Comparison of ENCODE assay signal across 16 cellular contexts in genomic region chr12:49332891-49333371, GRCh38. TPM values are rescaled to one million over a fixed set of nuclear protein-coding genes. Genes with fewer than 3 reads are reported as not detected.
A peak's percentile ranks its signal among the peaks of the same experiment; 100 is the strongest.
DNase-seq lines count a peak whose midpoint lies in the region; ATAC-seq, FAIRE-seq and TF ChIP-seq lines count a peak whose summit lies in the region.
"Had no signal": no experiment of that assay in that cellular context is flagged by ENCODE, and none has a peak within 500 bp of the region (broad histone marks: within the 10 kb centered on the region; RNA-seq: fewer than 3 reads in every experiment).

No MANE protein-coding gene starts in this region.

- no peak overlapping the region for H3K4me3 ChIP-seq in SK-N-SH (ENCODE audit: low read depth in 2 of 2, low read length in 1 of 2)
- peak overlapping the region in 1 of 3 experiments; percentile 14 for H3K4me3 ChIP-seq in keratinocyte (ENCODE audit: control insufficient read depth in 2 of 3, extremely low read depth in 1 of 3, insufficient read depth in 2 of 3, low read depth in 1 of 3, low read length in 3 of 3)
- H3K4me3 ChIP-seq: A549, mucosa of descending colon had no signal

- no peak overlapping the region for H3K27ac Mint-ChIP-seq in activated naive CD8-positive, alpha-beta T cell
- H3K27ac Mint-ChIP-seq in stimulated activated naive B cell treated with anti-CD40 and anti-IgM and Interleukin-4, amounts not matched to agents 10 μg/mL and 1 μg/mL and 100 μg/mL, for 72 hours, result peak overlapping the region; percentile 83

- H4K20me1 ChIP-seq in SK-N-SH (ENCODE audit: insufficient read depth) (no peaks in the 10 kb centered on the region), keratinocyte (ENCODE audit: control insufficient read depth, extremely low read depth, insufficient read depth, low read length) (no peaks in the 10 kb centered on the region)

- ATAC-seq in SK-N-SH treated with all-trans-retinoic acid at 6 μM for 48 hours, result no peak
- ATAC-seq in stimulated activated naive B cell treated with anti-CD40 and anti-IgM and Interleukin-4, amounts not matched to agents 10 μg/mL and 1 μg/mL and 100 μg/mL, for 72 hours (replicated peaks), result no peak
- no peak for ATAC-seq in HG03280 (IDR thresholded peaks at IDR 0.05; ENCODE audit: unreplicated experiment)
- ATAC-seq: A549, HCT116, mucosa of descending colon had no signal

- H3K9me1 ChIP-seq in keratinocyte (ENCODE audit: control insufficient read depth, extremely low read depth, insufficient read depth, low read length), result no peaks in the 10 kb centered on the region

- peaks cover 33% of the 10 kb centered on the region for H3K27me3 Mint-ChIP-seq in activated naive CD8-positive, alpha-beta T cell
- peaks cover 58 to 63% of the 10 kb centered on the region in 2 donors for H3K27me3 Mint-ChIP-seq in stimulated activated naive B cell treated with anti-CD40 and anti-IgM and Interleukin-4, amounts not matched to agents 10 μg/mL and 1 μg/mL and 100 μg/mL, for 72 hours

- TF ChIP-seq CTCF in SK-N-SH (IDR thresholded peaks at IDR 0.05), result no peak
- no peak for TF ChIP-seq CTCF in keratinocyte (optimal IDR thresholded peaks at IDR 0.05 in 1 of 3, IDR thresholded peaks at IDR 0.05 in 1 of 3, conservative IDR thresholded peaks at IDR 0.05 in 1 of 3; ENCODE audit: extremely low read depth in 1 of 3, insufficient read depth in 2 of 3, low read length in 3 of 3)
- TF ChIP-seq CTCF in GM10266 (IDR thresholded peaks at IDR 0.05; ENCODE audit: control insufficient read depth, insufficient read depth, low read depth, missing control alignments), result no peak

- H3K4me2 ChIP-seq in SK-N-SH, result no peak overlapping the region
- peak overlapping the region; percentile 48 for H3K4me2 ChIP-seq in keratinocyte (ENCODE audit: control insufficient read depth, extremely low read depth, insufficient read depth, low read depth, low read length)
- H3K4me2 ChIP-seq: A549 had no signal

- POLR2A ChIA-PET in SK-N-SH (lab: Yijun Ruan, JAX), result interaction anchor here (0.6 kb wide), 1 partner anchor 90 kb away, joined by 3 read pairs; no protein-coding TSS in a partner anchor

- 97% methylated on average over 40 of the region's 40 CpGs for WGBS in SK-N-SH (ENCODE audit: low lambda C conversion rate)

- H3K36me3 ChIP-seq in SK-N-SH (replicated peaks in 1 of 2; ENCODE audit: control insufficient read depth in 1 of 2, insufficient read depth in 2 of 2, low read length in 1 of 2) (peaks cover 0 to 13% of the 10 kb centered on the region in 2 experiments), keratinocyte (ENCODE audit: control insufficient read depth in 2 of 2, extremely low read depth in 1 of 2, insufficient read depth in 2 of 2, low read length in 2 of 2) (peaks cover 2 to 13% of the 10 kb centered on the region in 2 experiments)

- no peaks in the 10 kb centered on the region for H3K79me2 ChIP-seq in SK-N-SH (ENCODE audit: insufficient read depth)
- no peaks in the 10 kb centered on the region for H3K79me2 ChIP-seq in keratinocyte (ENCODE audit: control insufficient read depth, insufficient read depth, low read length)

- no peaks in the 10 kb centered on the region for H3K9me3 Mint-ChIP-seq in activated naive CD8-positive, alpha-beta T cell (ENCODE audit: low read depth)
- H3K9me3 Mint-ChIP-seq in stimulated activated naive B cell treated with anti-CD40 and anti-IgM and Interleukin-4, amounts not matched to agents 10 μg/mL and 1 μg/mL and 100 μg/mL, for 72 hours, result no peaks in the 10 kb centered on the region

- H2AFZ ChIP-seq in SK-N-SH (ENCODE audit: low read depth) (no peak overlapping the region), keratinocyte (ENCODE audit: control insufficient read depth, low read length) (peak overlapping the region; percentile 49)

- CTCF ChIA-PET in SK-N-SH (lab: Yijun Ruan, JAX), result interaction anchor here (1.7 to 15.9 kb wide), 5 partner anchors 10 to 40 kb away, joined by 22 to 658 read pairs (median 54); partner anchors contain the start of genes DNAJC22, PRPH and TROAP

- TF ChIP-seq EP300 in SK-N-SH (IDR thresholded peaks at IDR 0.05; ENCODE audit: borderline replicate concordance in 1 of 2, low read depth in 1 of 2, low read length in 1 of 2), result no peak

- DNase-seq in SK-N-SH (peak; percentile 26), keratinocyte (ENCODE audit: low read depth, low spot score) (no peak), urothelium cell line (ENCODE audit: low spot score) (no peak), GM10266 (ENCODE audit: extremely low spot score) (no peak)
- no peak for DNase-seq in stimulated activated naive B cell treated with anti-CD40 and anti-IgM and Interleukin-4, amounts not matched to agents 10 μg/mL and 1 μg/mL and 100 μg/mL, for 72 hours
- DNase-seq: central memory CD4-positive, alpha-beta T cell; foreskin melanocyte; GDM1; mucosa of descending colon; NCI-H526 treated with DMSO at 0.1 percent for 48 hours; stimulated activated CD4-positive, alpha-beta T cell treated with anti-CD3 and anti-CD28 coated beads, Interleukin-12 subunit alpha, Interleukin-12 subunit beta, amount 100 ng/mL, for 4 hours had no signal

- H3K9me2 ChIP-seq in SK-N-SH, result no peaks in the 10 kb centered on the region

- dilution Hi-C loops in keratinocyte (cut with MboI; ENCODE audit: extremely low pct_ligation_motif_present, low sequenced_read_pairs), result no loop called here

- no peak for TF ChIP-seq RAD21 in SK-N-SH (IDR thresholded peaks at IDR 0.05; ENCODE audit: low read length)

- peaks cover 0 to 3% of the 10 kb centered on the region in 2 experiments; a peak in 1 of 4 replicates for H3K4me1 ChIP-seq in SK-N-SH (ENCODE audit: control insufficient read depth in 1 of 2, insufficient read depth in 2 of 2, low read depth in 1 of 2, low read length in 1 of 2)
- peaks cover 11% of the 10 kb centered on the region for H3K4me1 ChIP-seq in keratinocyte (ENCODE audit: control insufficient read depth, extremely low read depth, insufficient read depth, low read length)

- H3K27me3 ChIP-seq in SK-N-SH (ENCODE audit: insufficient read depth), result no peaks in the 10 kb centered on the region
- peaks cover 13% of the 10 kb centered on the region for H3K27me3 ChIP-seq in keratinocyte (ENCODE audit: control insufficient read depth, extremely low read depth, insufficient read depth, low read length)

- H3K4me1 Mint-ChIP-seq in activated naive CD8-positive, alpha-beta T cell (ENCODE audit: low read depth), result peaks cover 27% of the 10 kb centered on the region
- peaks cover 25 to 38% of the 10 kb centered on the region in 2 donors for H3K4me1 Mint-ChIP-seq in stimulated activated naive B cell treated with anti-CD40 and anti-IgM and Interleukin-4, amounts not matched to agents 10 μg/mL and 1 μg/mL and 100 μg/mL, for 72 hours

- no peak for FAIRE-seq in keratinocyte (lab: Jason Lieb, UNC)
- FAIRE-seq in urothelium cell line (lab: Jason Lieb, UNC), result no peak
- FAIRE-seq: A549 had no signal

- H3F3A ChIP-seq in SK-N-SH (replicated peaks; ENCODE audit: insufficient read depth), result peaks cover 9% of the 10 kb centered on the region

- H3K9me3 ChIP-seq in SK-N-SH, result no peaks in the 10 kb centered on the region
- H3K9me3 ChIP-seq in keratinocyte (ENCODE audit: control insufficient read depth, low read depth, low read length), result no peaks in the 10 kb centered on the region
- H3K9me3 ChIP-seq: A549, mucosa of descending colon had no signal

- peak overlapping the region; percentile 49 for H3K4me3 Mint-ChIP-seq in activated naive CD8-positive, alpha-beta T cell
- peak overlapping the region; percentile 66 to 71 for H3K4me3 Mint-ChIP-seq in stimulated activated naive B cell treated with anti-CD40 and anti-IgM and Interleukin-4, amounts not matched to agents 10 μg/mL and 1 μg/mL and 100 μg/mL, for 72 hours

- no peaks in the 10 kb centered on the region for H3K36me3 Mint-ChIP-seq in activated naive CD8-positive, alpha-beta T cell
- H3K36me3 Mint-ChIP-seq in stimulated activated naive B cell treated with anti-CD40 and anti-IgM and Interleukin-4, amounts not matched to agents 10 μg/mL and 1 μg/mL and 100 μg/mL, for 72 hours, result peaks cover 0 to 7% of the 10 kb centered on the region in 2 donors

- H3K9ac ChIP-seq in SK-N-SH (no peak overlapping the region), keratinocyte (ENCODE audit: control insufficient read depth, extremely low read depth, insufficient read depth, low read length) (no peak overlapping the region)

- H3K27ac ChIP-seq in SK-N-SH (ENCODE audit: low read depth in 2 of 2, low read length in 1 of 2) (no peak overlapping the region), keratinocyte (ENCODE audit: control insufficient read depth, insufficient read depth, low read length) (no peak overlapping the region)
- H3K27ac ChIP-seq: A549 had no signal

RNA-seq across cellular contexts. Expression of gene C1QL4, which starts 4.1 kb away (rescaled TPM):
- polyA plus RNA-seq in SK-N-SH (2012; rRNA removed) (9.8 and 14.6 TPM in 2 replicates), keratinocyte (0.07 to 0.10 TPM (median 0.09 TPM) in 3 replicates)
- polyA plus RNA-seq in SK-N-SH (2012; cell fraction: cytosol; rRNA removed), result 6.4 and 10.9 TPM in 2 replicates
- 16.9 and 21.6 TPM in 2 replicates for polyA plus RNA-seq in SK-N-SH (2012; cell fraction: nucleus; rRNA removed)
- not detected for polyA plus RNA-seq in keratinocyte (2011; ENCODE audit: low read depth)
- polyA plus RNA-seq in keratinocyte (2011; cell fraction: cytosol; rRNA removed), result 0.08 TPM in 1 of 2 replicates, not detected in the other
- polyA plus RNA-seq in keratinocyte (2011; cell fraction: nucleus; rRNA removed), result 0.10 and 0.12 TPM in 2 replicates
- 0.38 TPM in 1 of 2 replicates, not detected in the other for polyA plus RNA-seq in keratinocyte (2012; ENCODE audit: low replicate concordance)
- not detected in 3 replicates for polyA minus RNA-seq in keratinocyte
- polyA minus RNA-seq in keratinocyte (2011; cell fraction: cytosol; rRNA and poly(A)+ RNA removed), result not detected
- polyA minus RNA-seq in keratinocyte (2011; cell fraction: nucleus; rRNA and poly(A)+ RNA removed), result not detected in 2 replicates

RNA-seq across cellular contexts. Expression of gene TROAP, which starts 9.9 kb away (rescaled TPM):
- 15.0 and 26.2 TPM in 2 replicates for polyA plus RNA-seq in SK-N-SH (2012; rRNA removed)
- polyA plus RNA-seq in SK-N-SH (2012; cell fraction: cytosol; rRNA removed), result 13.0 and 14.9 TPM in 2 replicates
- 46.8 and 65.0 TPM in 2 replicates for polyA plus RNA-seq in SK-N-SH (2012; cell fraction: nucleus; rRNA removed)
- 1.7 to 14.1 TPM (median 12.7 TPM) in 3 replicates for polyA plus RNA-seq in keratinocyte
- not detected for polyA plus RNA-seq in keratinocyte (2011; ENCODE audit: low read depth)
- 3.6 and 4.6 TPM in 2 replicates for polyA plus RNA-seq in keratinocyte (2011; cell fraction: cytosol; rRNA removed)
- polyA plus RNA-seq in keratinocyte (2011; cell fraction: nucleus; rRNA removed), result 5.6 and 6.0 TPM in 2 replicates
- polyA plus RNA-seq in keratinocyte (2012; ENCODE audit: low replicate concordance), result 0.21 and 13.6 TPM in 2 replicates
- polyA minus RNA-seq in keratinocyte, result 1.7 to 20.5 TPM (median 5.5 TPM) in 3 replicates
- 4.0 TPM for polyA minus RNA-seq in keratinocyte (2011; cell fraction: cytosol; rRNA and poly(A)+ RNA removed)
- 1.8 and 4.6 TPM in 2 replicates for polyA minus RNA-seq in keratinocyte (2011; cell fraction: nucleus; rRNA and poly(A)+ RNA removed)

RNA-seq across cellular contexts. Expression of gene DNAJC22, which starts 13.8 kb away (rescaled TPM):
- polyA plus RNA-seq in SK-N-SH (2012; rRNA removed) (4.5 and 5.3 TPM in 2 replicates), keratinocyte (0.03 to 0.04 TPM in 2 of 3 replicates, not detected in the other)
- polyA plus RNA-seq in SK-N-SH (2012; cell fraction: cytosol; rRNA removed), result 3.5 and 4.0 TPM in 2 replicates
- polyA plus RNA-seq in SK-N-SH (2012; cell fraction: nucleus; rRNA removed), result 5.0 and 5.8 TPM in 2 replicates
- polyA plus RNA-seq in keratinocyte (2011; ENCODE audit: low read depth), result not detected
- polyA plus RNA-seq in keratinocyte (2011; cell fraction: cytosol; rRNA removed), result not detected in 2 replicates
- not detected in 2 replicates for polyA plus RNA-seq in keratinocyte (2011; cell fraction: nucleus; rRNA removed)
- 0.02 TPM in 1 of 2 replicates, not detected in the other for polyA plus RNA-seq in keratinocyte (2012; ENCODE audit: low replicate concordance)
- polyA minus RNA-seq in keratinocyte, result not detected in 3 replicates
- polyA minus RNA-seq in keratinocyte (2011; cell fraction: cytosol; rRNA and poly(A)+ RNA removed), result not detected
- not detected in 2 replicates for polyA minus RNA-seq in keratinocyte (2011; cell fraction: nucleus; rRNA and poly(A)+ RNA removed)

RNA-seq across cellular contexts. Expression of gene SPATS2, which starts 34.3 kb away (rescaled TPM):
- polyA plus RNA-seq in SK-N-SH (2012; rRNA removed) (72.9 and 90.2 TPM in 2 replicates), keratinocyte (46.2 to 51.3 TPM (median 47.9 TPM) in 3 replicates)
- polyA plus RNA-seq in SK-N-SH (2012; cell fraction: cytosol; rRNA removed), result 85.7 and 87.4 TPM in 2 replicates
- polyA plus RNA-seq in SK-N-SH (2012; cell fraction: nucleus; rRNA removed), result 82.4 and 120 TPM in 2 replicates
- polyA plus RNA-seq in keratinocyte (2011; ENCODE audit: low read depth), result 26.2 TPM
- polyA plus RNA-seq in keratinocyte (2011; cell fraction: cytosol; rRNA removed), result 46.1 and 75.1 TPM in 2 replicates
- 54.4 and 55.0 TPM in 2 replicates for polyA plus RNA-seq in keratinocyte (2011; cell fraction: nucleus; rRNA removed)
- 13.2 and 32.0 TPM in 2 replicates for polyA plus RNA-seq in keratinocyte (2012; ENCODE audit: low replicate concordance)
- 45.5 to 79.7 TPM (median 46.4 TPM) in 3 replicates for polyA minus RNA-seq in keratinocyte
- polyA minus RNA-seq in keratinocyte (2011; cell fraction: cytosol; rRNA and poly(A)+ RNA removed), result 50.5 TPM
- polyA minus RNA-seq in keratinocyte (2011; cell fraction: nucleus; rRNA and poly(A)+ RNA removed), result 39.5 and 62.9 TPM in 2 replicates

RNA-seq across cellular contexts. Expression of gene PRPH, which starts 38.0 kb away (rescaled TPM):
- polyA plus RNA-seq in SK-N-SH (2012; rRNA removed) (1.7 and 1.9 TPM in 2 replicates), keratinocyte (0.05 to 0.11 TPM (median 0.08 TPM) in 3 replicates)
- 0.37 and 0.80 TPM in 2 replicates for polyA plus RNA-seq in SK-N-SH (2012; cell fraction: cytosol; rRNA removed)
- polyA plus RNA-seq in SK-N-SH (2012; cell fraction: nucleus; rRNA removed), result 9.5 and 15.2 TPM in 2 replicates
- polyA plus RNA-seq in keratinocyte (2011; ENCODE audit: low read depth), result not detected
- polyA plus RNA-seq in keratinocyte (2011; cell fraction: cytosol; rRNA removed), result not detected in 2 replicates
- 0.10 TPM in 1 of 2 replicates, not detected in the other for polyA plus RNA-seq in keratinocyte (2011; cell fraction: nucleus; rRNA removed)
- polyA plus RNA-seq in keratinocyte (2012; ENCODE audit: low replicate concordance), result not detected in 2 replicates
- polyA minus RNA-seq in keratinocyte, result not detected in 3 replicates
- polyA minus RNA-seq in keratinocyte (2011; cell fraction: cytosol; rRNA and poly(A)+ RNA removed), result not detected
- polyA minus RNA-seq in keratinocyte (2011; cell fraction: nucleus; rRNA and poly(A)+ RNA removed), result not detected in 2 replicates

Comparison
In these comparisons a context has a peak if more than half of its experiments do, and no peak if none do; other contexts are left out.
1. RNA of gene C1QL4, which starts 4.1 kb away (polyA plus RNA-seq): 6.4 to 21.6 TPM in SK-N-SH; 0.07 to 0.38 TPM in keratinocyte; every median in the first group is over 4 times any median in the second.